Comparison of ENCODE assay signal across 11 cellular contexts in the genomic region with DNA sequence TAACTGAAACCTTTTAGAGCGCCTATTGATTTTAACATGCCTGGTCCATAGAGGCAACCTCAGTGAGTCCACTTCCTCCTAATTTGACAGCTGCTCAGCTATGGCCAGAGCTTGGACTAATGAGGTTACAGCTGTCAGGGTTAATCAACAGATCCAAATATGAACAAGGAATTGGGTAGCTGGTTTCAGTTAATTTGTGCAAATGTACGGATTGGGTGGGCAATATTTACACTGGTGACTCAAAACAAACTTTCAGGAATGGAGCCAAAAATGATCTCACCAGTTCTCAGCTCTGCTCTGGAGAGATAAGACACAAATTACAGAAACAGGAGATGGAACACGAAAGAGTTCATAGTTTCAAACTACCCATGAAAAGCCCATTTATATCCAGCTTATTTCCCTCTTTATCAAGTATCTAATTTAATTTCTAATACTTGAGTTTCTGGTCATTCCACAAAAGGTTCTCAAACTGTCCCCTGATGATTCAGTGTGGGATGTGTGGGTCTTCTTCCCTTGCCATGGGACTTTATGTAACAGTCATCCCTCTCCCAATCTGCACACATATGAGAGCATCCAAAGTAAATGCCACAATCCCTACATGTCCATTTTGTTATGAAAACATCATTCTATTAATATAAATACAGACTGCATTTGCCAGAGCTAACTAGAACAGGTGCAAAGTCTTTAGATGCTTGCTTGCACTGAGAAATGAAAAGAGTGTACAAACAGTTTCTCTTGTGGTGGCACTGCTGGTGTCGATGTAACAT.
DNase-seq lines count a peak whose midpoint lies in the region; ATAC-seq and TF ChIP-seq lines count a peak whose summit lies in the region.
"Had no signal": no experiment of that assay in that cellular context is flagged by ENCODE, and none has a peak within 500 bp of the region (broad histone marks: within the 10 kb centered on the region; RNA-seq: fewer than 3 reads in every experiment).

No MANE protein-coding gene starts in this region.

- DNase-seq in COLO668 (lab: John Stamatoyannopoulos, UW; ENCODE audit: unreplicated experiment) (peak; percentile 2), foreskin fibroblast (peak; percentile 15 to 65), putamen (ENCODE audit: low spot score) (no peak)
- DNase-seq in activated CD8-positive, alpha-beta memory T cell treated with anti-CD3 and anti-CD28 coated beads, Interleukin-2, amount 10 ng/mL, durations not matched to agents 7 days and 5 days = no peak
- no peak for DNase-seq in activated CD8-positive, alpha-beta memory T cell treated with anti-CD3 and anti-CD28 coated beads, Interleukin-2, amount 50 U/mL, for 4 hours
- DNase-seq: activated naive CD8-positive, alpha-beta T cell treated with anti-CD3 and anti-CD28 coated beads for 36 hours; ovary had no signal

- peaks cover 25% of the 10 kb centered on the region for H3K4me1 Mint-ChIP-seq in activated CD8-positive, alpha-beta memory T cell treated with anti-CD3 and anti-CD28 coated beads, Interleukin-2, amount 10 ng/mL, durations not matched to agents 7 days and 5 days
- H3K4me1 Mint-ChIP-seq: activated naive CD8-positive, alpha-beta T cell treated with anti-CD3 and anti-CD28 coated beads for 36 hours had no signal

- H3K9me3 Mint-ChIP-seq in activated CD8-positive, alpha-beta memory T cell treated with anti-CD3 and anti-CD28 coated beads, Interleukin-2, amount 10 ng/mL, durations not matched to agents 7 days and 5 days (ENCODE audit: low read depth) = no peaks in the 10 kb centered on the region
- H3K9me3 Mint-ChIP-seq: activated naive CD8-positive, alpha-beta T cell treated with anti-CD3 and anti-CD28 coated beads for 36 hours had no signal

- peaks cover 1% of the 10 kb centered on the region for H3K36me3 Mint-ChIP-seq in activated CD8-positive, alpha-beta memory T cell treated with anti-CD3 and anti-CD28 coated beads, Interleukin-2, amount 10 ng/mL, durations not matched to agents 7 days and 5 days
- H3K36me3 Mint-ChIP-seq: activated naive CD8-positive, alpha-beta T cell treated with anti-CD3 and anti-CD28 coated beads for 36 hours had no signal

- H3K27ac Mint-ChIP-seq in activated CD8-positive, alpha-beta memory T cell treated with anti-CD3 and anti-CD28 coated beads, Interleukin-2, amount 10 ng/mL, durations not matched to agents 7 days and 5 days = no peak overlapping the region
- H3K27ac Mint-ChIP-seq: activated naive CD8-positive, alpha-beta T cell treated with anti-CD3 and anti-CD28 coated beads for 36 hours had no signal

- H3K4me3 ChIP-seq in foreskin fibroblast (ENCODE audit: low read depth in 1 of 2, low read length in 2 of 2) = no peak overlapping the region
- H3K4me3 ChIP-seq: BLaER1 treated with 17β-estradiol and CSF1 and Interleukin-3, amounts not matched to agents 10 nM and 100 nM; ovary had no signal

- CTCF ChIA-PET in activated CD8-positive, alpha-beta memory T cell treated with anti-CD3 and anti-CD28 coated beads, Interleukin-2, amount 10 ng/mL, durations not matched to agents 7 days and 5 days (lab: Charles Lee) = interaction anchor here (1.0 kb wide), 1 partner anchor 12 kb away, joined by 3 read pairs; no protein-coding TSS in a partner anchor

- no peak for TF ChIP-seq CTCF in foreskin fibroblast (IDR thresholded peaks at IDR 0.05; ENCODE audit: low read depth, low read length)

- ATAC-seq in HG03025 (IDR thresholded peaks at IDR 0.05; ENCODE audit: low FRiP score, unreplicated experiment) = peak; percentile 39
- ATAC-seq in activated CD8-positive, alpha-beta memory T cell treated with anti-CD3 and anti-CD28 coated beads, Interleukin-2, amount 10 ng/mL, durations not matched to agents 7 days and 5 days = no peak
- ATAC-seq in GM19397 (IDR thresholded peaks at IDR 0.05; ENCODE audit: unreplicated experiment) = no peak

- H3K27me3 Mint-ChIP-seq in activated CD8-positive, alpha-beta memory T cell treated with anti-CD3 and anti-CD28 coated beads, Interleukin-2, amount 10 ng/mL, durations not matched to agents 7 days and 5 days = peaks cover 40% of the 10 kb centered on the region

- H3K4me3 Mint-ChIP-seq in activated CD8-positive, alpha-beta memory T cell treated with anti-CD3 and anti-CD28 coated beads, Interleukin-2, amount 10 ng/mL, durations not matched to agents 7 days and 5 days = no peak overlapping the region
- H3K4me3 Mint-ChIP-seq: activated naive CD8-positive, alpha-beta T cell treated with anti-CD3 and anti-CD28 coated beads for 36 hours had no signal

TF ChIP-seq in PFSK-1, 5 proteins besides CTCF, POLR2A, EP300 and RAD21:
- TF ChIP-seq SIN3A (IDR thresholded peaks at IDR 0.05; ENCODE audit: borderline replicate concordance, insufficient read depth, low read length) (peak; percentile 70; the same call in 1 of the 2 replicates), TAF1 (IDR thresholded peaks at IDR 0.05; ENCODE audit: borderline replicate concordance, insufficient read depth, low read length) (no peak)

Comparison
In these comparisons a context has a peak if more than half of its experiments do, and no peak if none do; other contexts are left out.
1. DNase-seq: peak in COLO668 (single experiment) and foreskin fibroblast (2 of 2); none in activated CD8-positive, alpha-beta memory T cell treated with anti-CD3 and anti-CD28 coated beads, Interleukin-2, amount 10 ng/mL, durations not matched to agents 7 days and 5 days (single experiment), putamen (single experiment) and activated CD8-positive, alpha-beta memory T cell treated with anti-CD3 and anti-CD28 coated beads, Interleukin-2, amount 50 U/mL, for 4 hours (single experiment).